ENCODE assay signal across 11 cellular contexts in the genomic region with DNA sequence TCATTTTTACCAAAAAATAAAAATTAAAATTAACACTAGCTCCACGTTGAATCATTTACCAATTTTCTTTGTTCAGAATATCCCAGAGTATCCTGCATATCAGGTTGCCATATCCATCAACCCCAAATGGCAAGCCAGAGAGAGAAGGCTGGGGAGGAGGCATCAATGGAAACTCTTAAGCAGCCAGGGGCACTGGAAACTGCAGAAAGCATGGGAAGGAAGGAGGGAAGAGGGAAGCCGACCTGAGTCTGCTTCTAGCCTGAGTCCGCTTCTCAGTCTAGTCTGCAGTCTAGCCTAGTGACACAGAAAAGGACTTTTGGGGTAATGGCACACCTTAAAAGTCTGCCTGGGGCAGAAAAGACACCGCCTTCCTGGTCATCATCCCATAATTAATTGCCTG. TPM values are rescaled to one million over a fixed set of nuclear protein-coding genes. Genes with fewer than 3 reads are reported as not detected.
A peak's percentile ranks its signal among the peaks of the same experiment; 100 is the strongest.
DNase-seq lines count a peak whose midpoint lies in the region; ATAC-seq and TF ChIP-seq lines count a peak whose summit lies in the region.
"Had no signal": no experiment of that assay in that cellular context is flagged by ENCODE, and none has a peak within 500 bp of the region (broad histone marks: within the 10 kb centered on the region; RNA-seq: fewer than 3 reads in every experiment).

No MANE protein-coding gene starts in this region.

- H3K4me2 ChIP-seq in fibroblast of lung (ENCODE audit: extremely low read depth, insufficient read depth, low read length): peak overlapping the region; percentile 1

- H3K9me3 ChIP-seq in fibroblast of lung (ENCODE audit: control insufficient read depth, insufficient read depth, low read depth, low read length) (no peaks in the 10 kb centered on the region), stomach (no peaks in the 10 kb centered on the region)
- H3K9me3 ChIP-seq in effector memory CD4-positive, alpha-beta T cell (ENCODE audit: control insufficient read depth, low read length): no peaks in the 10 kb centered on the region
- H3K9me3 ChIP-seq: tibial nerve had no signal

- peaks cover 10% of the 10 kb centered on the region for H3K4me1 ChIP-seq in fibroblast of lung (ENCODE audit: control insufficient read depth, extremely low read depth, insufficient read depth, low read length)
- H3K4me1 ChIP-seq in stomach: peaks cover 10 to 36% (median 18%) of the 10 kb centered on the region in 4 donors
- peaks cover 15% of the 10 kb centered on the region for H3K4me1 ChIP-seq in effector memory CD4-positive, alpha-beta T cell (ENCODE audit: control insufficient read depth, insufficient read depth, low read length, poor library complexity, severe bottlenecking)

- H3K27ac ChIP-seq in fibroblast of lung (ENCODE audit: insufficient read depth, low read length): peak overlapping the region; percentile 13
- H3K27ac ChIP-seq in stomach: peak overlapping the region in 4 of 5 donors; percentile 34 to 99 (median 98)
- no peak overlapping the region for H3K27ac ChIP-seq in brain microvascular endothelial cell
- H3K27ac ChIP-seq in effector memory CD4-positive, alpha-beta T cell (ENCODE audit: insufficient read depth, low read length, poor library complexity, severe bottlenecking): no peak overlapping the region

- H3K27me3 ChIP-seq in fibroblast of lung (ENCODE audit: control insufficient read depth, insufficient read depth, low read length) (no peaks in the 10 kb centered on the region), stomach (no peaks in the 10 kb centered on the region), brain microvascular endothelial cell (replicated peaks) (no peaks in the 10 kb centered on the region)
- no peaks in the 10 kb centered on the region for H3K27me3 ChIP-seq in effector memory CD4-positive, alpha-beta T cell (replicated peaks; ENCODE audit: control insufficient read depth, insufficient read depth, low read length, poor library complexity, severe bottlenecking)
- H3K27me3 ChIP-seq: tibial nerve had no signal

- in situ Hi-C loops in brain microvascular endothelial cell (cut with HindIII; ENCODE audit: low pct_ligation_motif_present, low sequenced_read_pairs): loop anchor here (25.0 kb wide), 1 partner anchor 264 kb away; the partner anchor contains the start of gene FAH

- no peak for TF ChIP-seq CTCF in fibroblast of lung (conservative IDR thresholded peaks at IDR 0.05 in 1 of 2, IDR thresholded peaks at IDR 0.05 in 1 of 2; ENCODE audit: low read depth in 1 of 2, low read length in 2 of 2)
- no peak for TF ChIP-seq CTCF in stomach (IDR thresholded peaks at IDR 0.05)
- no peak for TF ChIP-seq CTCF in brain microvascular endothelial cell (IDR thresholded peaks at IDR 0.05; ENCODE audit: low read depth, low read length, missing control alignments)

- H3K9ac ChIP-seq in fibroblast of lung (ENCODE audit: insufficient read depth, low read length): no peak overlapping the region

- no peaks in the 10 kb centered on the region for H3K79me2 ChIP-seq in fibroblast of lung (ENCODE audit: control insufficient read depth, insufficient read depth, low read length)

- no peak overlapping the region for H2AFZ ChIP-seq in fibroblast of lung (ENCODE audit: low read length)

- POLR2A ChIA-PET in T-cell (lab: Charles Lee): interaction anchor here in 1 of 2 donors (1.7 kb wide), 1 partner anchor 24 kb away, joined by 19 read pairs; no protein-coding TSS in a partner anchor

- CTCF ChIA-PET in T-cell (lab: Charles Lee): interaction anchor here (0.6 to 1.4 kb wide), 3 partner anchors 16 to 25 kb away, joined by 3 to 9 read pairs (median 4); no protein-coding TSS in a partner anchor

- H3K4me1 Mint-ChIP-seq in activated T-cell treated with anti-CD3 and anti-CD28 coated beads, Interleukin-2, amount 50 U/mL, for 24 hours (ENCODE audit: low read depth): peaks cover 68% of the 10 kb centered on the region
- H3K4me1 Mint-ChIP-seq in T-cell: peaks cover 30 to 40% (median 35%) of the 10 kb centered on the region in 3 donors

- intact Hi-C loops in stomach (cut with DNase I; ENCODE audit: low total_unique reads): no loop called here

- TF ChIP-seq POLR2A in stomach (IDR thresholded peaks at IDR 0.05): no peak

- no peak for ATAC-seq in T-cell (replicated peaks in 1 of 4)

- no peak for TF ChIP-seq EP300 in stomach (IDR thresholded peaks at IDR 0.05)

- DNase-seq in activated T-cell treated with anti-CD3 and anti-CD28 coated beads, Interleukin-2, amount 50 U/mL, for 24 hours: no peak
- DNase-seq in activated T-cell treated with anti-CD3 and anti-CD28 coated beads for 4 hours (no peak), T-cell (no peak), fibroblast of lung (ENCODE audit: low read depth in 2 of 2) (no peak), stomach (no peak), brain microvascular endothelial cell (no peak), GM19238 (ENCODE audit: insufficient read length, low spot score) (no peak)
- no peak for DNase-seq in effector memory CD4-positive, alpha-beta T cell
- DNase-seq: anterior cingulate cortex, NCI-H524 treated with DMSO at 0.1 percent for 48 hours had no signal

- H3K27me3 Mint-ChIP-seq in activated T-cell treated with anti-CD3 and anti-CD28 coated beads, Interleukin-2, amount 50 U/mL, for 24 hours: no peaks in the 10 kb centered on the region
- H3K27me3 Mint-ChIP-seq in T-cell: no peaks in the 10 kb centered on the region

- no peaks in the 10 kb centered on the region for H3K9me3 Mint-ChIP-seq in activated T-cell treated with anti-CD3 and anti-CD28 coated beads, Interleukin-2, amount 50 U/mL, for 24 hours
- H3K9me3 Mint-ChIP-seq in T-cell: no peaks in the 10 kb centered on the region

- H3K36me3 ChIP-seq in fibroblast of lung (ENCODE audit: control insufficient read depth, insufficient read depth, low read length) (no peaks in the 10 kb centered on the region), stomach (no peaks in the 10 kb centered on the region), brain microvascular endothelial cell (replicated peaks) (no peaks in the 10 kb centered on the region)
- H3K36me3 ChIP-seq in effector memory CD4-positive, alpha-beta T cell (ENCODE audit: control insufficient read depth, insufficient read depth, low read length): no peaks in the 10 kb centered on the region
- H3K36me3 ChIP-seq: tibial nerve had no signal

- H3K27ac Mint-ChIP-seq in activated T-cell treated with anti-CD3 and anti-CD28 coated beads, Interleukin-2, amount 50 U/mL, for 24 hours: peak overlapping the region; percentile 97
- H3K27ac Mint-ChIP-seq in T-cell: peak overlapping the region; percentile 72 to 97

- WGBS in stomach, 5 donors: 87 to 95% (median 92%) methylated on average over 4 of the region's 4 CpGs

- no peaks in the 10 kb centered on the region for H4K20me1 ChIP-seq in fibroblast of lung (ENCODE audit: control insufficient read depth, extremely low read depth, insufficient read depth, low read length)

- H3K4me3 ChIP-seq in fibroblast of lung (replicated peaks in 1 of 4; ENCODE audit: control extremely low read depth in 1 of 4, insufficient read depth in 1 of 4, low read depth in 3 of 4, low read length in 4 of 4) (no peak overlapping the region), stomach (no peak overlapping the region), brain microvascular endothelial cell (ENCODE audit: low read depth, low read length) (no peak overlapping the region)
- no peak overlapping the region for H3K4me3 ChIP-seq in effector memory CD4-positive, alpha-beta T cell (ENCODE audit: insufficient read depth, low read depth, low read length, poor library complexity, severe bottlenecking)
- H3K4me3 ChIP-seq: tibial nerve had no signal

- peak overlapping the region; percentile 98 for H3K4me3 Mint-ChIP-seq in activated T-cell treated with anti-CD3 and anti-CD28 coated beads, Interleukin-2, amount 50 U/mL, for 24 hours
- H3K4me3 Mint-ChIP-seq in T-cell: peak overlapping the region in 2 of 3 donors; percentile 28 to 84

- peaks cover 34% of the 10 kb centered on the region for H3K36me3 Mint-ChIP-seq in activated T-cell treated with anti-CD3 and anti-CD28 coated beads, Interleukin-2, amount 50 U/mL, for 24 hours (ENCODE audit: low read depth)
- H3K36me3 Mint-ChIP-seq in T-cell: peaks cover 12% of the 10 kb centered on the region

RNA-seq across cellular contexts. Expression of gene MTHFS, which starts 1.6 kb away (rescaled TPM):
- total RNA-seq in T-cell (10 to 100 TPM; 13.2 to 31.6 (median 27.3) TPM), fibroblast of lung (17.5 and 21.6 TPM in 2 replicates), stomach (10 to 100 TPM in 2 of 5 donors, 1 to 10 TPM in 1, not detected in 2; 5.7 to 31.0 (median 17.9) TPM)
- polyA plus RNA-seq in fibroblast of lung (9.5 and 18.8 TPM in 2 replicates), stomach (100 to 1,000 TPM in 1 of 3 donors, 10 to 100 TPM in 2; 65.1 to 101 (median 86.7) TPM)
- polyA plus RNA-seq in fibroblast of lung (2012): 11.0 and 18.4 TPM in 2 replicates
- polyA minus RNA-seq in fibroblast of lung (ENCODE audit: low replicate concordance): not detected in 2 replicates

Comparison
In these comparisons a context has a peak if more than half of its experiments do, and no peak if none do; other contexts are left out.
1. H3K27ac ChIP-seq: peak in fibroblast of lung (single experiment) and stomach (4 of 5); none in brain microvascular endothelial cell (single experiment) and effector memory CD4-positive, alpha-beta T cell (single experiment).